24 cellular contexts compared by ENCODE assay signal in the genomic region with DNA sequence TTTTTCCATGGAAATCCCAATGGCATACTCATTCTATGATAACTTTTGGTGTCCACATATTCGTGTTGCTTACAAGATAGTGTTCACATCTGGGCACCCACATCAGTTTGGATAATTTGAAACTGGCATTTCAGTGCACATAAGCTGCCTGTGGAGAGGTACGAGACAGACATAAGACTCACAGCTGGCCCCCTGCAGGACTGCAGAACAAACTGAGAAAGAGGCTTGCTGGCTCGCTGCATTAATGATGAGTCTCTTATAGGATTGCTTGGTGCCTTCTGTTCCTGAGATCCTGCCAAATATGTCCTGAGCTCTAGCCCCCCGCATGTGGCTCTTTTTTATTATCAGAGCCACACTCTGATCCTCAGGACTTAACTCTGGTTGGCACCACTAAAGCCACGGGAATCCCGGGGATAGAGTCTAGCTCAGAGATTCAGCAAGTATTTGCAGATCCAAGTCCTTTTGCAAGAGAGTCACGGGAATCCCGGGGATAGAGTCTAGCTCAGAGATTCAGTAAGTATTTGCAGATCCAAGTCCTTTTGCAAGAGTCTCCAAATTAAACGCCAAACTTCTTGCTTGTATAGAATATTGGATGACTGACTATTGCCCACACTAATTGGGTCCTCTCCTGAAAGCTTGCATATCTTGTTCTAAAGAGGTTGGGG. TPM values are rescaled to one million over a fixed set of nuclear protein-coding genes. Genes with fewer than 3 reads are reported as not detected.
DNase-seq lines count a peak whose midpoint lies in the region; ATAC-seq, FAIRE-seq and TF ChIP-seq lines count a peak whose summit lies in the region.
"Had no signal": no experiment of that assay in that cellular context is flagged by ENCODE, and none has a peak within 500 bp of the region (broad histone marks: within the 10 kb centered on the region; RNA-seq: fewer than 3 reads in every experiment).

No MANE protein-coding gene starts in this region.

- FAIRE-seq in HepG2 (lab: Jason Lieb, UNC): no peak
- FAIRE-seq: A204.1, GM18507, H54, HTR-8/SVneo had no signal

- H4K20me1 ChIP-seq in HepG2 (ENCODE audit: insufficient read depth, low read length): no peaks in the 10 kb centered on the region
- H4K20me1 ChIP-seq: BLaER1 had no signal

- H3K4me1 ChIP-seq in Caco-2 (peaks cover 2% of the 10 kb centered on the region; the same call in 1 of the 2 replicates), endodermal cell (ENCODE audit: control insufficient read depth, insufficient read depth, low read length) (no peaks in the 10 kb centered on the region), HepG2 (ENCODE audit: insufficient read depth, low read length) (peaks cover 34% of the 10 kb centered on the region)

- CTCF ChIA-PET in Caco-2 (lab: Charles Lee) (interaction anchor here (1.3 kb wide), 1 partner anchor 95 kb away, joined by 6 read pairs; no protein-coding TSS in a partner anchor), HepG2 (lab: Yijun Ruan, JAX; ENCODE audit: low intra/inter-chr PET ratio, low total read pairs) (no interaction called here)

- BruUV-seq in Caco-2 (replicated peaks; lab: Mats Ljungman, UMichigan) (no TSS peak), HepG2 (replicated peaks; lab: Mats Ljungman, UMichigan) (no TSS peak)

- H3K27ac Mint-ChIP-seq in Caco-2 (ENCODE audit: unreplicated experiment) (no peak overlapping the region), endodermal cell (no peak overlapping the region)
- H3K27ac Mint-ChIP-seq: CD4-positive, alpha-beta T cell; T-cell had no signal

- H3K4me3 Mint-ChIP-seq in Caco-2 (ENCODE audit: unreplicated experiment): no peak overlapping the region
- no peak overlapping the region for H3K4me3 Mint-ChIP-seq in endodermal cell
- H3K4me3 Mint-ChIP-seq: CD4-positive, alpha-beta T cell; T-cell had no signal

- no peaks in the 10 kb centered on the region for H3K36me3 Mint-ChIP-seq in Caco-2 (ENCODE audit: insufficient read depth, unreplicated experiment)
- H3K36me3 Mint-ChIP-seq in endodermal cell (ENCODE audit: low read depth): no peaks in the 10 kb centered on the region
- H3K36me3 Mint-ChIP-seq: T-cell had no signal

- no peak overlapping the region for H2AFZ ChIP-seq in HepG2 (ENCODE audit: low read length)

- H3K4me3 ChIP-seq in Caco-2 (ENCODE audit: low read depth, low read length): no peak overlapping the region
- no peak overlapping the region for H3K4me3 ChIP-seq in endodermal cell (ENCODE audit: low read length)
- no peak overlapping the region for H3K4me3 ChIP-seq in HepG2 (replicated peaks in 1 of 3; ENCODE audit: insufficient read depth in 1 of 3, low read depth in 2 of 3, low read length in 3 of 3)
- H3K4me3 ChIP-seq: BLaER1 had no signal

- TF ChIP-seq EP300 in HepG2 (IDR thresholded peaks at IDR 0.05; ENCODE audit: low read depth in 2 of 2, low read length in 2 of 2) (no peak), HepG2 (CRISPR knock-in tag; IDR thresholded peaks at IDR 0.05; ENCODE audit: borderline replicate concordance) (no peak)

- TF ChIP-seq RAD21 in HepG2 (CRISPR knock-in tag; IDR thresholded peaks at IDR 0.05): no peak

- H3K27me3 Mint-ChIP-seq in Caco-2 (ENCODE audit: insufficient read depth, unreplicated experiment): no peaks in the 10 kb centered on the region
- peaks cover 44% of the 10 kb centered on the region for H3K27me3 Mint-ChIP-seq in endodermal cell (ENCODE audit: insufficient read depth)

- H3K9me3 ChIP-seq in Caco-2: no peaks in the 10 kb centered on the region
- H3K9me3 ChIP-seq in endodermal cell (ENCODE audit: control insufficient read depth, low read length): no peaks in the 10 kb centered on the region
- H3K9me3 ChIP-seq in HepG2 (ENCODE audit: low read length): no peaks in the 10 kb centered on the region
- H3K9me3 ChIP-seq: BLaER1 had no signal

- intact Hi-C loops in Caco-2 (cut with micrococcal nuclease; ENCODE audit: unreplicated experiment): no loop called here
- intact Hi-C loops in HepG2 (cut with micrococcal nuclease; ENCODE audit: unreplicated experiment): no loop called here

- H3K27me3 ChIP-seq in Caco-2 (replicated peaks; ENCODE audit: control insufficient read depth, insufficient read depth, low read length) (no peaks in the 10 kb centered on the region), endodermal cell (ENCODE audit: control insufficient read depth, insufficient read depth, low read length, poor library complexity, severe bottlenecking) (peaks cover 14% of the 10 kb centered on the region), HepG2 (ENCODE audit: control insufficient read depth in 1 of 2, insufficient read depth in 2 of 2, low read length in 2 of 2) (no peaks in the 10 kb centered on the region)
- H3K27me3 ChIP-seq: BLaER1 had no signal

- WGBS in endodermal cell (ENCODE audit: insufficient coverage in 1 of 2, insufficient read length in 1 of 2), 2 experiments: 81 to 90% methylated on average over 9 of the region's 9 CpGs
- 12% methylated on average over 5 of the region's 9 CpGs for WGBS in HepG2 (ENCODE audit: low lambda C conversion rate)

- H3K9ac ChIP-seq in endodermal cell (ENCODE audit: extremely low read depth, low read length, poor library complexity, severe bottlenecking) (no peak overlapping the region), HepG2 (ENCODE audit: insufficient read depth, low read depth, low read length) (no peak overlapping the region)
- H3K9ac ChIP-seq: BLaER1, KMS-11 had no signal

- TF ChIP-seq POLR2A in HepG2 (IDR thresholded peaks at IDR 0.05; ENCODE audit: insufficient read depth in 1 of 2, low read depth in 2 of 2, low read length in 2 of 2): no peak

- ATAC-seq in HepG2: peak; percentile 54; the same call in 2 of the 3 replicates
- ATAC-seq: T-cell had no signal

- no peaks in the 10 kb centered on the region for H3K9me3 Mint-ChIP-seq in Caco-2 (ENCODE audit: unreplicated experiment)
- no peaks in the 10 kb centered on the region for H3K9me3 Mint-ChIP-seq in endodermal cell
- H3K9me3 Mint-ChIP-seq: CD4-positive, alpha-beta T cell; T-cell had no signal

- no peak overlapping the region for H3K27ac ChIP-seq in endodermal cell (ENCODE audit: low read depth, low read length)
- no peak overlapping the region for H3K27ac ChIP-seq in HepG2 (ENCODE audit: extremely low read length, insufficient read depth, low read length)
- H3K27ac ChIP-seq: BLaER1, KMS-11 had no signal

- POLR2A ChIA-PET in Caco-2 (lab: Charles Lee) (no interaction called here), HepG2 (lab: Yijun Ruan, JAX) (no interaction called here)

- no peak for DNase-seq in Caco-2
- peak; percentile 32 for DNase-seq in NCI-H446 treated with DMSO at 0.1 percent for 48 hours (lab: John Stamatoyannopoulos, UW)
- DNase-seq in endodermal cell: peak; percentile 57
- DNase-seq in HepG2 (ENCODE audit: low spot score): peak; percentile 10
- no peak for DNase-seq in ecto neural progenitor cell (ENCODE audit: low spot score)
- DNase-seq in NCI-H128 (lab: John Stamatoyannopoulos, UW; ENCODE audit: unreplicated experiment): no peak
- DNase-seq in GM19238 (ENCODE audit: insufficient read length, low spot score): no peak
- DNase-seq in putamen (ENCODE audit: low spot score): no peak
- DNase-seq: CD4-positive, alpha-beta T cell; COR-L47; GDM1; IMR-90; NCI-H1105 treated with DMSO at 0.1 percent for 48 hours; NCI-H1694; NCI-H2081; NCI-H2171; NCI-H69; T-cell had no signal

- peak; percentile 14 to 16 for TF ChIP-seq CTCF in Caco-2 (IDR thresholded peaks at IDR 0.05; ENCODE audit: insufficient read depth in 1 of 2, low read depth in 1 of 2, low read length in 1 of 2, severe bottlenecking in 1 of 2, unreplicated experiment in 1 of 2)
- TF ChIP-seq CTCF in endodermal cell (conservative IDR thresholded peaks at IDR 0.05): peak; percentile 61
- TF ChIP-seq CTCF in HepG2 (CRISPR knock-in tag; IDR thresholded peaks at IDR 0.05): no peak

- H3K4me1 Mint-ChIP-seq in Caco-2 (ENCODE audit: low read depth, unreplicated experiment) (peaks cover 16% of the 10 kb centered on the region), endodermal cell (peaks cover 9% of the 10 kb centered on the region)
- H3K4me1 Mint-ChIP-seq: T-cell had no signal

- H3K4me2 ChIP-seq in HepG2 (ENCODE audit: low read depth, low read length): no peak overlapping the region
- H3K4me2 ChIP-seq: BLaER1, KMS-11 had no signal

- H3K36me3 ChIP-seq in Caco-2 (ENCODE audit: control insufficient read depth, insufficient read depth, low read length): no peaks in the 10 kb centered on the region
- H3K36me3 ChIP-seq in endodermal cell (ENCODE audit: control insufficient read depth, insufficient read depth, low read length): no peaks in the 10 kb centered on the region
- H3K36me3 ChIP-seq in HepG2 (replicated peaks in 1 of 2; ENCODE audit: control insufficient read depth in 1 of 2, insufficient read depth in 2 of 2, low read length in 2 of 2): no peaks in the 10 kb centered on the region
- H3K36me3 ChIP-seq: BLaER1 had no signal

- in situ Hi-C loops in HepG2 (cut with HindIII; ENCODE audit: extremely low pct_ligation_motif_present, low pct_unique_long_range_greater_than_20kb): no loop called here

- H3K79me2 ChIP-seq in HepG2 (ENCODE audit: insufficient read depth, low read length): no peaks in the 10 kb centered on the region

RNA-seq across cellular contexts. Expression of gene JCAD, which starts 34.0 kb away (rescaled TPM):
- 10.0 and 13.0 TPM in 2 replicates for total RNA-seq in Caco-2 (2022)
- 10 to 100 TPM; 40.8 to 52.2 TPM for total RNA-seq in endodermal cell
- 8.5 TPM for polyA plus RNA-seq in endodermal cell (2013, experiment 1 of 2)
- 8.9 TPM for polyA plus RNA-seq in endodermal cell (2013, experiment 2 of 2)
- total RNA-seq in HepG2 (2016; rRNA removed; fragmentation: Illumina TruSeq; extraction: Trizol): 0.04 and 0.14 TPM in 2 replicates
- not detected in 2 replicates for total RNA-seq in HepG2 (2016; cell fraction: cytosol; rRNA removed; fragmentation: Illumina TruSeq; extraction: Trizol; ENCODE audit: low read depth)
- 0.02 and 0.03 TPM in 2 replicates for total RNA-seq in HepG2 (2016; cell fraction: insoluble cytoplasmic fraction; rRNA removed; fragmentation: Illumina TruSeq; extraction: Trizol)
- total RNA-seq in HepG2 (2016; cell fraction: membrane; rRNA removed; fragmentation: Illumina TruSeq; extraction: Trizol): 0.12 TPM in 1 of 2 replicates, not detected in the other
- total RNA-seq in HepG2 (2016; cell fraction: nucleus; rRNA removed; fragmentation: Illumina TruSeq; extraction: Trizol): 0.06 TPM in 1 of 2 replicates, not detected in the other
- 0.05 and 0.08 TPM in 2 replicates for polyA plus RNA-seq in HepG2 (2011; rRNA removed)
- 0.10 and 0.11 TPM in 2 replicates for polyA plus RNA-seq in HepG2 (2011; cell fraction: cytosol; rRNA removed)
- polyA plus RNA-seq in HepG2 (2011; cell fraction: nucleus; rRNA removed): 0.13 and 0.24 TPM in 2 replicates
- polyA plus RNA-seq in HepG2 (2012): 0.09 TPM in 1 of 2 replicates, not detected in the other
- 0.20 TPM in 1 of 2 replicates, not detected in the other for polyA plus RNA-seq in HepG2 (2016; cell fraction: cytosol; fragmentation: Illumina TruSeq; extraction: Trizol; ENCODE audit: low read depth)
- 0.08 and 0.17 TPM in 2 replicates for polyA plus RNA-seq in HepG2 (2016; cell fraction: insoluble cytoplasmic fraction; fragmentation: Illumina TruSeq; extraction: Trizol; ENCODE audit: low read depth)
- polyA plus RNA-seq in HepG2 (2016; cell fraction: membrane; fragmentation: Illumina TruSeq; extraction: Trizol; ENCODE audit: low read depth): 0.02 TPM in 1 of 2 replicates, not detected in the other
- 0.09 TPM in 1 of 2 replicates, not detected in the other for polyA plus RNA-seq in HepG2 (2016; cell fraction: nucleus; fragmentation: Illumina TruSeq; extraction: Trizol; ENCODE audit: insufficient read depth, low read depth)
- 0.42 TPM in 1 of 2 replicates, not detected in the other for polyA minus RNA-seq in HepG2 (2011; rRNA and poly(A)+ RNA removed; ENCODE audit: low replicate concordance)
- not detected in 2 replicates for polyA minus RNA-seq in HepG2 (2011; cell fraction: cytosol; rRNA and poly(A)+ RNA removed)
- under 0.01 TPM in 2 replicates for polyA minus RNA-seq in HepG2 (2011; cell fraction: nucleus; rRNA and poly(A)+ RNA removed)
- total RNA-seq: CD4-positive, alpha-beta T cell had no signal

Comparison
In these comparisons a context has a peak if more than half of its experiments do, and no peak if none do; other contexts are left out.
1. DNase-seq: peak in NCI-H446 treated with DMSO at 0.1 percent for 48 hours (single experiment), endodermal cell (single experiment) and HepG2 (single experiment); none in Caco-2 (0 of 2), ecto neural progenitor cell (single experiment), NCI-H128 (single experiment), GM19238 (single experiment) and putamen (single experiment).